Comparison of ENCODE assay signal across 12 cellular contexts in the genomic region with DNA sequence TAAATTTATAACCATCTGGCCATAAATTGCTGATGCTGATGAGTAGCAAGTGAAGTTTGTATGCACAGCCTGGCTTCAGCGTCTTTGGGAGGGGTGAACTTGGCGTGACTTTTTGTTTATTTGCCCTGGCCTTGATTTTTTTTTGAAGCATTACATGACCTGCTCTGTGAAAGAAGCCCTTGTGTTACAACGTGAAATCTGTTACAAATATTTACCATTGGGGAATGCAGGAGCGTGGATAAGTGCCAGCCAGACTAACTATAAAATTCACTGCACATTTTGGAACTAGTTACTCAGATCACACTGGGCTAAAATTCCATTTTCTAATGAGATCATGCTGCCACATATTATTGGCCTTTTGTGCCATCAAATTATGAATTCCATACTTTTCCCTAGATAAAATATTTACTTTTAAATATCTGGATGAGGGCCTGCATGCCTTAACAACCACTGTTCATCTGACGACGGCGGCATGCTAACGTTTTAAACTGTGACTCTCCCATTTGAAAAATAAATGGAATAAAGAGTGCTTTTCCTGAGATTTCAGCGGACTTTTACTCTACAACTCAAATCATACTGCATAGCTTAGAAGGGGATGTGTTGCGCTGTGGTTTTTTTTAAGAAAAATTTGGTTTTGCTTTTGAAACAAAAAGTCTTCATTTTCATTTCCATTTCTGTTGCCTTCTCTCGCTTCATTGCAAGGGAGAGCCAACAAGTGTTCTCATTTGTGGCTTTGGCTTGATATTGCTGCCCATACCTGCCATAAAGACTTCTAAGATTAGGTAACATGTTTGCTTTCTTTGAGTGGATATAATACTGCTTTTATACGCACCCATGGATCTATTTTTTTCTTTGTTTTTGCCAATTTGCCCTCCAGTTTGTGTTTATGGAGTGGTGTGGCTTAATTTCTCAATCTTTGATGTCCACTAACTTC.
A peak's percentile ranks its signal among the peaks of the same experiment; 100 is the strongest.
DNase-seq lines count a peak whose midpoint lies in the region; ATAC-seq and TF ChIP-seq lines count a peak whose summit lies in the region.
"Had no signal": no experiment of that assay in that cellular context is flagged by ENCODE, and none has a peak within 500 bp of the region (broad histone marks: within the 10 kb centered on the region; RNA-seq: fewer than 3 reads in every experiment).

No MANE protein-coding gene starts in this region.

- H3K27me3 ChIP-seq in fibroblast of lung (ENCODE audit: control insufficient read depth, insufficient read depth, low read length) (no peaks in the 10 kb centered on the region), skeletal muscle satellite cell (ENCODE audit: control insufficient read depth, insufficient read depth, low read length) (no peaks in the 10 kb centered on the region)

- peak overlapping the region; percentile 53 for H3K27ac ChIP-seq in fibroblast of lung (ENCODE audit: insufficient read depth, low read length)

- no peaks in the 10 kb centered on the region for H3K79me2 ChIP-seq in fibroblast of lung (ENCODE audit: control insufficient read depth, insufficient read depth, low read length)

- H4K20me1 ChIP-seq in fibroblast of lung (ENCODE audit: control insufficient read depth, extremely low read depth, insufficient read depth, low read length), result no peaks in the 10 kb centered on the region

- H2AFZ ChIP-seq in fibroblast of lung (ENCODE audit: low read length), result peak overlapping the region; percentile 16

- H3K4me1 ChIP-seq in fibroblast of lung (ENCODE audit: control insufficient read depth, extremely low read depth, insufficient read depth, low read length) (peaks cover 2% of the 10 kb centered on the region), skeletal muscle satellite cell (ENCODE audit: control insufficient read depth, insufficient read depth, low read length) (peaks cover 12% of the 10 kb centered on the region)

- H3K36me3 ChIP-seq in fibroblast of lung (ENCODE audit: control insufficient read depth, insufficient read depth, low read length), result no peaks in the 10 kb centered on the region
- no peaks in the 10 kb centered on the region for H3K36me3 ChIP-seq in skeletal muscle satellite cell (ENCODE audit: insufficient read depth, low read length)

- no peak overlapping the region for H3K9ac ChIP-seq in fibroblast of lung (ENCODE audit: insufficient read depth, low read length)
- H3K9ac ChIP-seq in skeletal muscle satellite cell (ENCODE audit: low read depth, low read length), result no peak overlapping the region

- H3K4me3 ChIP-seq in fibroblast of lung (replicated peaks in 1 of 4; ENCODE audit: control extremely low read depth in 1 of 4, insufficient read depth in 1 of 4, low read depth in 3 of 4, low read length in 4 of 4) (peak overlapping the region in 2 of 4 experiments; percentile 17 to 20), skeletal muscle satellite cell (ENCODE audit: low read length) (no peak overlapping the region)

- ATAC-seq in HG02938 (IDR thresholded peaks at IDR 0.05; ENCODE audit: unreplicated experiment) (no peak), HG03135 (IDR thresholded peaks at IDR 0.05; ENCODE audit: unreplicated experiment) (no peak)
- ATAC-seq: naive thymus-derived CD4-positive, alpha-beta T cell had no signal

- H3K9me3 ChIP-seq in fibroblast of lung (ENCODE audit: control insufficient read depth, insufficient read depth, low read depth, low read length) (no peaks in the 10 kb centered on the region), skeletal muscle satellite cell (replicated peaks; ENCODE audit: low read length) (no peaks in the 10 kb centered on the region)

- H3K4me2 ChIP-seq in fibroblast of lung (ENCODE audit: extremely low read depth, insufficient read depth, low read length), result peak overlapping the region; percentile 46
- H3K4me2 ChIP-seq in skeletal muscle satellite cell (ENCODE audit: low read length), result peak overlapping the region; percentile 17

- in situ Hi-C loops in GM13977 (cut with MboI; ENCODE audit: low pct_unique_long_range_greater_than_20kb, low sequenced_read_pairs, unreplicated experiment), result no loop called here

- TF ChIP-seq CTCF in fibroblast of lung (conservative IDR thresholded peaks at IDR 0.05 in 1 of 2, IDR thresholded peaks at IDR 0.05 in 1 of 2; ENCODE audit: low read depth in 1 of 2, low read length in 2 of 2), result no peak
- TF ChIP-seq CTCF in GM13977 (IDR thresholded peaks at IDR 0.05; ENCODE audit: extremely low read depth, insufficient read depth, missing control alignments), result no peak

- DNase-seq in ELR (ENCODE audit: low read depth), result peak; percentile 27
- DNase-seq in NCI-H69 (lab: John Stamatoyannopoulos, UW), result peak; percentile 98
- DNase-seq in fibroblast of lung (ENCODE audit: low read depth in 2 of 2), result peak; percentile 25 to 75
- no peak for DNase-seq in GM13977 (ENCODE audit: low spot score)
- DNase-seq: cortex of kidney; hypothalamus; KG1; naive thymus-derived CD4-positive, alpha-beta T cell; stimulated activated CD4-positive, alpha-beta T cell treated with anti-CD3 and anti-CD28 coated beads, Interleukin-2, amount 100 ng/mL, for 48 hours had no signal
